In the genomic region with DNA sequence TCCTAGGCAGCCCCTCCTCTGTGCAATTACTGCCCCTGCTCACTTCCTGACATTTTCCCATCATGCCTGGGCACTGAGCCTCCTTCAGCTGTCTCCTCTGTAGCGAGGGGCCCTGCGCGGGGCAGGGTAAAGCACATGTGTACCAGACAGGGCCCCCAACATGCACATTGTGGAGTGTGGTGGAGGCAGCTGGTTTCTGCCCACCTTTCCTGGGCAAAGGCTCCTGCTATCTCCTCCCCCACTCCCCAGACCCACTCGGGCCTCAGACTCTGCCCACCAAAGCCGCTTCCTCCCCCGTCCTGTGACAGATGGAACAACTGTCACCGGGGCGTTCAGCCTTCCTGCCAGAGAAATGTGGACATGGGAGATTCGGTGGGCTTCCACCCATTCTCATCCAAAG, we compare ENCODE assay signal across 15 cellular contexts.
DNase-seq lines count a peak whose midpoint lies in the region; ATAC-seq, FAIRE-seq and TF ChIP-seq lines count a peak whose summit lies in the region.
"Had no signal": no experiment of that assay in that cellular context is flagged by ENCODE, and none has a peak within 500 bp of the region (broad histone marks: within the 10 kb centered on the region; RNA-seq: fewer than 3 reads in every experiment).

No MANE protein-coding gene starts in this region.

- no peak for DNase-seq in activated naive CD4-positive, alpha-beta T cell treated with anti-CD3 and anti-CD28 coated beads, Interleukin-2, amount 10 ng/mL, durations not matched to agents 7 days and 5 days
- DNase-seq in activated naive CD4-positive, alpha-beta T cell treated with anti-CD3 and anti-CD28 coated beads, Interleukin-2, amount 50 U/mL, for 16 hours: no peak
- DNase-seq in NB4 (ENCODE audit: low read depth): peak; percentile 81
- DNase-seq in activated naive CD8-positive, alpha-beta T cell treated with anti-CD3 and anti-CD28 coated beads, Interleukin-2, amount 50 U/mL, for 24 hours: peak; percentile 17
- no peak for DNase-seq in stimulated activated naive B cell treated with anti-CD40 and anti-IgM and Interleukin-4, amounts not matched to agents 10 μg/mL and 1 μg/mL and 100 μg/mL, for 72 hours
- no peak for DNase-seq in D721Med (ENCODE audit: insufficient read length, low spot score)
- DNase-seq in NCI-H526 (lab: John Stamatoyannopoulos, UW): no peak
- DNase-seq: activated CD4-positive, CD25-positive, alpha-beta regulatory T cell treated with anti-CD3 and anti-CD28 coated beads, Interleukin-2, amount 50 U/mL, for 72 hours; caudate nucleus; NCI-H2081 treated with DMSO at 0.1 percent for 48 hours; retina; stimulated activated CD4-positive, alpha-beta T cell treated with anti-CD3 and anti-CD28 coated beads, Interleukin-2, amount 100 ng/mL, for 24 hours had no signal

- H3K9me3 Mint-ChIP-seq in activated naive CD4-positive, alpha-beta T cell treated with anti-CD3 and anti-CD28 coated beads, Interleukin-2, amount 10 ng/mL, durations not matched to agents 7 days and 5 days: no peaks in the 10 kb centered on the region
- H3K9me3 Mint-ChIP-seq in activated naive CD8-positive, alpha-beta T cell treated with anti-CD3 and anti-CD28 coated beads, Interleukin-2, amount 50 U/mL, for 24 hours: no peaks in the 10 kb centered on the region
- no peaks in the 10 kb centered on the region for H3K9me3 Mint-ChIP-seq in stimulated activated naive B cell treated with anti-CD40 and anti-IgM and Interleukin-4, amounts not matched to agents 10 μg/mL and 1 μg/mL and 100 μg/mL, for 72 hours

- peak overlapping the region; percentile 52 for H3K27ac Mint-ChIP-seq in activated naive CD4-positive, alpha-beta T cell treated with anti-CD3 and anti-CD28 coated beads, Interleukin-2, amount 10 ng/mL, durations not matched to agents 7 days and 5 days
- H3K27ac Mint-ChIP-seq in activated naive CD8-positive, alpha-beta T cell treated with anti-CD3 and anti-CD28 coated beads, Interleukin-2, amount 50 U/mL, for 24 hours: peak overlapping the region; percentile 1
- peak overlapping the region; percentile 86 for H3K27ac Mint-ChIP-seq in stimulated activated naive B cell treated with anti-CD40 and anti-IgM and Interleukin-4, amounts not matched to agents 10 μg/mL and 1 μg/mL and 100 μg/mL, for 72 hours

- no peak for ATAC-seq in activated naive CD8-positive, alpha-beta T cell treated with anti-CD3 and anti-CD28 coated beads, Interleukin-2, amount 50 U/mL, for 24 hours
- no peak for ATAC-seq in stimulated activated naive B cell treated with anti-CD40 and anti-IgM and Interleukin-4, amounts not matched to agents 10 μg/mL and 1 μg/mL and 100 μg/mL, for 72 hours (replicated peaks)
- ATAC-seq in HG03045 (IDR thresholded peaks at IDR 0.05; ENCODE audit: unreplicated experiment): no peak
- ATAC-seq: gastroesophageal sphincter, SK-N-SH treated with all-trans-retinoic acid at 6 μM for 48 hours had no signal

- H3K36me3 Mint-ChIP-seq in activated naive CD4-positive, alpha-beta T cell treated with anti-CD3 and anti-CD28 coated beads, Interleukin-2, amount 10 ng/mL, durations not matched to agents 7 days and 5 days: peaks cover 14% of the 10 kb centered on the region
- H3K36me3 Mint-ChIP-seq in activated naive CD8-positive, alpha-beta T cell treated with anti-CD3 and anti-CD28 coated beads, Interleukin-2, amount 50 U/mL, for 24 hours (ENCODE audit: low read depth): peaks cover 8% of the 10 kb centered on the region
- H3K36me3 Mint-ChIP-seq in stimulated activated naive B cell treated with anti-CD40 and anti-IgM and Interleukin-4, amounts not matched to agents 10 μg/mL and 1 μg/mL and 100 μg/mL, for 72 hours: peaks cover 26 to 35% of the 10 kb centered on the region in 2 donors

- CTCF ChIA-PET in activated naive CD4-positive, alpha-beta T cell treated with anti-CD3 and anti-CD28 coated beads, Interleukin-2, amount 10 ng/mL, durations not matched to agents 7 days and 5 days (lab: Charles Lee): interaction anchor here (1.1 kb wide), 1 partner anchor 9 kb away, joined by 3 read pairs; no protein-coding TSS in a partner anchor

- H3K4me1 Mint-ChIP-seq in activated naive CD4-positive, alpha-beta T cell treated with anti-CD3 and anti-CD28 coated beads, Interleukin-2, amount 10 ng/mL, durations not matched to agents 7 days and 5 days: peaks cover 39% of the 10 kb centered on the region
- peaks cover 38% of the 10 kb centered on the region for H3K4me1 Mint-ChIP-seq in activated naive CD8-positive, alpha-beta T cell treated with anti-CD3 and anti-CD28 coated beads, Interleukin-2, amount 50 U/mL, for 24 hours
- peaks cover 38 to 55% of the 10 kb centered on the region in 2 donors for H3K4me1 Mint-ChIP-seq in stimulated activated naive B cell treated with anti-CD40 and anti-IgM and Interleukin-4, amounts not matched to agents 10 μg/mL and 1 μg/mL and 100 μg/mL, for 72 hours

- no peak for FAIRE-seq in D721Med (lab: Jason Lieb, UNC)

- peaks cover 10% of the 10 kb centered on the region for H3K27me3 Mint-ChIP-seq in activated naive CD4-positive, alpha-beta T cell treated with anti-CD3 and anti-CD28 coated beads, Interleukin-2, amount 10 ng/mL, durations not matched to agents 7 days and 5 days
- no peaks in the 10 kb centered on the region for H3K27me3 Mint-ChIP-seq in activated naive CD8-positive, alpha-beta T cell treated with anti-CD3 and anti-CD28 coated beads, Interleukin-2, amount 50 U/mL, for 24 hours
- no peaks in the 10 kb centered on the region for H3K27me3 Mint-ChIP-seq in stimulated activated naive B cell treated with anti-CD40 and anti-IgM and Interleukin-4, amounts not matched to agents 10 μg/mL and 1 μg/mL and 100 μg/mL, for 72 hours

- no peak overlapping the region for H3K4me3 Mint-ChIP-seq in activated naive CD4-positive, alpha-beta T cell treated with anti-CD3 and anti-CD28 coated beads, Interleukin-2, amount 10 ng/mL, durations not matched to agents 7 days and 5 days
- no peak overlapping the region for H3K4me3 Mint-ChIP-seq in activated naive CD8-positive, alpha-beta T cell treated with anti-CD3 and anti-CD28 coated beads, Interleukin-2, amount 50 U/mL, for 24 hours
- peak overlapping the region in 1 of 2 donors; percentile 61 for H3K4me3 Mint-ChIP-seq in stimulated activated naive B cell treated with anti-CD40 and anti-IgM and Interleukin-4, amounts not matched to agents 10 μg/mL and 1 μg/mL and 100 μg/mL, for 72 hours

- peak; percentile 27 for TF ChIP-seq POLR2A in NB4 (IDR thresholded peaks at IDR 0.05; ENCODE audit: extremely low read depth, insufficient read length)

- TF ChIP-seq CTCF in NB4 (IDR thresholded peaks at IDR 0.05; ENCODE audit: low read depth, low read length) (no peak), D721Med (IDR thresholded peaks at IDR 0.05; ENCODE audit: insufficient read depth, missing control alignments) (no peak)

- H3K4me3 ChIP-seq in NB4 (ENCODE audit: low read depth, low read length): peak overlapping the region; percentile 4
- H3K4me3 ChIP-seq: gastroesophageal sphincter had no signal

Comparison
In these comparisons a context has a peak if more than half of its experiments do, and no peak if none do; other contexts are left out.
1. DNase-seq: peak in NB4 (single experiment) and activated naive CD8-positive, alpha-beta T cell treated with anti-CD3 and anti-CD28 coated beads, Interleukin-2, amount 50 U/mL, for 24 hours (single experiment); none in activated naive CD4-positive, alpha-beta T cell treated with anti-CD3 and anti-CD28 coated beads, Interleukin-2, amount 10 ng/mL, durations not matched to agents 7 days and 5 days (single experiment), activated naive CD4-positive, alpha-beta T cell treated with anti-CD3 and anti-CD28 coated beads, Interleukin-2, amount 50 U/mL, for 16 hours (single experiment), stimulated activated naive B cell treated with anti-CD40 and anti-IgM and Interleukin-4, amounts not matched to agents 10 μg/mL and 1 μg/mL and 100 μg/mL, for 72 hours (single experiment), D721Med (single experiment) and NCI-H526 (0 of 2).
2. H3K27ac Mint-ChIP-seq: peak in every context shown above with its lines; median percentile 86 in stimulated activated naive B cell treated with anti-CD40 and anti-IgM and Interleukin-4, amounts not matched to agents 10 μg/mL and 1 μg/mL and 100 μg/mL, for 72 hours; 52 in activated naive CD4-positive, alpha-beta T cell treated with anti-CD3 and anti-CD28 coated beads, Interleukin-2, amount 10 ng/mL, durations not matched to agents 7 days and 5 days; 1 in activated naive CD8-positive, alpha-beta T cell treated with anti-CD3 and anti-CD28 coated beads, Interleukin-2, amount 50 U/mL, for 24 hours.